In genomic region chr15:62068071-62068786, GRCh38 we compare ENCODE assay signal across 8 cellular contexts. TPM values are rescaled to one million over a fixed set of nuclear protein-coding genes. Genes with fewer than 3 reads are reported as not detected.
DNase-seq lines count a peak whose midpoint lies in the region; ATAC-seq, FAIRE-seq and TF ChIP-seq lines count a peak whose summit lies in the region.

No MANE protein-coding gene starts in this region.

- ATAC-seq in GM21528 (IDR thresholded peaks at IDR 0.05; ENCODE audit: low FRiP score, unreplicated experiment) (peak; percentile 44), SK-N-SH treated with all-trans-retinoic acid at 6 μM for 48 hours (peak; percentile 89)

- no peak overlapping the region for H3K9ac ChIP-seq in kidney (ENCODE audit: low read length in 2 of 2)

- CTCF ChIA-PET in MCF 10A (lab: Yijun Ruan, JAX): interaction anchor here (0.9 kb wide), 1 partner anchor 69 kb away, joined by 5 read pairs; no protein-coding TSS in a partner anchor

- H3K27ac ChIP-seq in C4-2B: no peak overlapping the region
- no peak overlapping the region for H3K27ac ChIP-seq in kidney (ENCODE audit: low read depth in 2 of 2, low read length in 2 of 2)

- no peak for FAIRE-seq in kidney (lab: Jason Lieb, UNC)

- no peaks in the 10 kb centered on the region for H3K36me3 Mint-ChIP-seq in MCF 10A (ENCODE audit: insufficient read depth, unreplicated experiment)

- peak overlapping the region in 1 of 2 donors; percentile 39 for H3K4me3 ChIP-seq in kidney (ENCODE audit: low read length in 2 of 2)

- intact Hi-C loops in MCF 10A (cut with micrococcal nuclease): no loop called here
- intact Hi-C loops in kidney (cut with DNase I): no loop called here

- H3K9me3 ChIP-seq in kidney (ENCODE audit: control insufficient read depth in 1 of 2, low read length in 2 of 2): no peaks in the 10 kb centered on the region

- H3K27me3 Mint-ChIP-seq in MCF 10A (ENCODE audit: insufficient read depth, unreplicated experiment): peaks cover 10% of the 10 kb centered on the region

- H3K9me3 Mint-ChIP-seq in MCF 10A (ENCODE audit: unreplicated experiment): no peaks in the 10 kb centered on the region

- no peak overlapping the region for H3K4me3 Mint-ChIP-seq in MCF 10A (ENCODE audit: unreplicated experiment)

- H3K27ac Mint-ChIP-seq in MCF 10A (ENCODE audit: low read depth, unreplicated experiment): no peak overlapping the region

- peaks cover 16% of the 10 kb centered on the region for H3K4me1 Mint-ChIP-seq in MCF 10A (ENCODE audit: insufficient read depth, unreplicated experiment)

- H3K36me3 ChIP-seq in kidney (ENCODE audit: control insufficient read depth in 1 of 2, insufficient read depth in 2 of 2, low read length in 2 of 2): no peaks in the 10 kb centered on the region

- peaks cover 8 to 9% of the 10 kb centered on the region in 2 donors for H3K4me1 ChIP-seq in kidney (ENCODE audit: control insufficient read depth in 1 of 2, insufficient read depth in 1 of 2, low read depth in 1 of 2, low read length in 2 of 2)

- POLR2A ChIA-PET in MCF 10A (lab: Yijun Ruan, JAX): interaction anchor here (0.8 to 1.3 kb wide), 2 partner anchors 8 to 1623 kb away, joined by 3 read pairs; partner anchors contain the start of gene VPS13C

- no TSS peak for BruUV-seq in MCF 10A (replicated peaks; lab: Mats Ljungman, UMichigan)

- DNase-seq in MCF 10A (ENCODE audit: unreplicated experiment) (peak; percentile 22), kidney (peak; percentile 88), putamen (ENCODE audit: low spot score) (no peak), AG08395 (ENCODE audit: low spot score) (no peak)
- peak; percentile 43 for DNase-seq in stimulated activated CD4-positive, alpha-beta T cell treated with anti-CD3 and anti-CD28 coated beads, Interleukin-15, amount 100 ng/mL, for 24 hours

- TF ChIP-seq CTCF in C4-2B (conservative IDR thresholded peaks at IDR 0.05) (peak; percentile 31), MCF 10A (IDR thresholded peaks at IDR 0.05; ENCODE audit: unreplicated experiment) (no peak), kidney (IDR thresholded peaks at IDR 0.05; ENCODE audit: borderline replicate concordance, extremely low read depth, insufficient read depth) (no peak)

TF ChIP-seq in SK-N-SH treated with all-trans-retinoic acid at 6 μM for 48 hours, 23 proteins besides CTCF, POLR2A, EP300 and RAD21:
- TF ChIP-seq ZFP3 (CRISPR knock-in tag; IDR thresholded peaks at IDR 0.05): peak; percentile 36; the same call in 1 of the 2 replicates
- TF ChIP-seq, protein P1, sequence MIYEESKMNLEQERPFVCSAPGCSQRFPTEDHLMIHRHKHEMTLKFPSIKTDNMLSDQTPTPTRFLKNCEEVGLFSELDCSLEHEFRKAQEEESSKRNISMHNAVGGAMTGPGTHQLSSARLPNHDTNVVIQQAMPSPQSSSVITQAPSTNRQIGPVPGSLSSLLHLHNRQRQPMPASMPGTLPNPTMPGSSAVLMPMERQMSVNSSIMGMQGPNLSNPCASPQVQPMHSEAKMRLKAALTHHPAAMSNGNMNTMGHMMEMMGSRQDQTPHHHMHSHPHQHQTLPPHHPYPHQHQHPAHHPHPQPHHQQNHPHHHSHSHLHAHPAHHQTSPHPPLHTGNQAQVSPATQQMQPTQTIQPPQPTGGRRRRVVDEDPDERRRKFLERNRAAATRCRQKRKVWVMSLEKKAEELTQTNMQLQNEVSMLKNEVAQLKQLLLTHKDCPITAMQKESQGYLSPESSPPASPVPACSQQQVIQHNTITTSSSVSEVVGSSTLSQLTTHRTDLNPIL (CRISPR knock-in tag; IDR thresholded peaks at IDR 0.05; ENCODE audit: low read depth): no peak

RNA-seq across cellular contexts. Expression of gene C2CD4A, which starts 1.5 kb away (rescaled TPM):
- total RNA-seq in MCF 10A (2022): 0.16 TPM in 1 of 2 replicates, not detected in the other
- 5.3 TPM for total RNA-seq in kidney
- polyA plus RNA-seq in kidney (ENCODE audit: insufficient read depth, low read depth, low replicate concordance): 0.17 TPM

RNA-seq across cellular contexts. Expression of gene VPS13C, which starts 8.0 kb away (rescaled TPM):
- total RNA-seq in MCF 10A (2022): 47.4 and 58.7 TPM in 2 replicates
- total RNA-seq in kidney: 106 TPM
- 12.5 TPM for polyA plus RNA-seq in kidney (ENCODE audit: insufficient read depth, low read depth, low replicate concordance)

Comparison
In these comparisons a context has a peak if more than half of its experiments do, and no peak if none do; other contexts are left out.
1. DNase-seq: peak in MCF 10A (single experiment), kidney (single experiment) and stimulated activated CD4-positive, alpha-beta T cell treated with anti-CD3 and anti-CD28 coated beads, Interleukin-15, amount 100 ng/mL, for 24 hours (single experiment); none in putamen (single experiment) and AG08395 (single experiment).